In the genomic region with DNA sequence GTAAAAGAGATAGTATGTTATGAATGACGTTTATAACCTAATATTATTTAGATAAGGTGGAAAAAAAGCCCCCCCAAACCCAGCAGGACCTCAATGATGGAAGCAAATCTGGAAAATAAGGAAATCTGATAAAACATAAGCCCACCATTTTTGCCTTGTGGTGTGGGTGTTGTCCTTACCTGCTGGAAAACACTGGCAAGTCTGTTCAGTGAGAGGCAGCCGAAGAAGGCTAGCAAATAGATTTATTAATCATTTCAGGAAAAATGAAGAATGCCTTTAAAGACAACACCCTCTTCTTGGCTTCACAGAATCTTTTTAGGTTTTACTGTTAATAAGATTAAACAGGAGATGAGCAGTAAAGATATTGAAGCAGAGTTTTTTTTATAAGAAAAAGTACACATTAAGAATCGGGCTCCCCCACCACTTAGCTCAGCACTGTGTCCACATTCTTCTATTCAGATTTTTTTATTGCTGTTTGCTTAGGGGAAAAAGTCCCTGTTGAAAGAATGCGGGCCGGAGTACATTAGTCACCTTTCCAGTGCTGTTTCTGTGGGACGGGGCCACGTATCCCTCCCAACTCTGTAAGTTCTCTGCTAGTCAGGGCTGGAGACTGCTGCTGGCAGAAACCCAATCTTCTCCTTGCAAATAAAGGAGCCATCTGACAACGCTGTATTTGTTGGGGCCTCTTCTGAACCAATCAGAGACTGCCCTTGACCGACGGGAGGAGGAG, we compare ENCODE assay signal across 12 cellular contexts.
DNase-seq lines count a peak whose midpoint lies in the region; ATAC-seq and TF ChIP-seq lines count a peak whose summit lies in the region.
"Had no signal": no experiment of that assay in that cellular context is flagged by ENCODE, and none has a peak within 500 bp of the region (broad histone marks: within the 10 kb centered on the region; RNA-seq: fewer than 3 reads in every experiment).

No MANE protein-coding gene starts in this region.

- POLR2A ChIA-PET in WTC11 (lab: Charles Lee) = no interaction called here

- H3K9me3 Mint-ChIP-seq in WTC11 = no peaks in the 10 kb centered on the region
- H3K9me3 Mint-ChIP-seq: activated T-cell treated with anti-CD3 and anti-CD28 coated beads, Interleukin-2, amount 50 U/mL, for 24 hours had no signal

- H3K27me3 ChIP-seq in left ventricle myocardium inferior (ENCODE audit: low read depth) (peaks cover 42% of the 10 kb centered on the region), left lung (peaks cover 0 to 11% of the 10 kb centered on the region in 2 donors)
- H3K27me3 ChIP-seq: gastrocnemius medialis had no signal

- H3K4me1 ChIP-seq in left ventricle myocardium inferior (no peaks in the 10 kb centered on the region), left lung (peaks cover 0 to 3% of the 10 kb centered on the region in 2 donors)
- H3K4me1 ChIP-seq: gastrocnemius medialis had no signal

- peaks cover 4% of the 10 kb centered on the region for H3K27me3 Mint-ChIP-seq in WTC11 (ENCODE audit: low read depth)

- no peak overlapping the region for H3K4me3 ChIP-seq in left ventricle myocardium inferior
- no peak overlapping the region for H3K4me3 ChIP-seq in left lung
- H3K4me3 ChIP-seq: gastrocnemius medialis had no signal

- ATAC-seq in left cardiac atrium (peak; percentile 53 to 66), WTC11 (peak; percentile 77), left lung (peak; percentile 92), HG03095 (IDR thresholded peaks at IDR 0.05; ENCODE audit: unreplicated experiment) (no peak)
- ATAC-seq: gastrocnemius medialis had no signal

- H3K4me1 Mint-ChIP-seq in WTC11 = peaks cover 15% of the 10 kb centered on the region
- H3K4me1 Mint-ChIP-seq: B cell had no signal

- H3K9me3 ChIP-seq in left ventricle myocardium inferior (replicated peaks) = no peaks in the 10 kb centered on the region
- H3K9me3 ChIP-seq in left lung = no peaks in the 10 kb centered on the region
- H3K9me3 ChIP-seq: gastrocnemius medialis had no signal

- no peak overlapping the region for H3K27ac Mint-ChIP-seq in WTC11
- H3K27ac Mint-ChIP-seq: activated T-cell treated with anti-CD3 and anti-CD28 coated beads, Interleukin-2, amount 50 U/mL, for 24 hours; B cell had no signal

- H3K27ac ChIP-seq in left ventricle myocardium inferior (replicated peaks) = no peak overlapping the region
- no peak overlapping the region for H3K27ac ChIP-seq in left lung
- H3K27ac ChIP-seq: gastrocnemius medialis had no signal

- H3K36me3 Mint-ChIP-seq in WTC11 = no peaks in the 10 kb centered on the region

- H3K4me3 Mint-ChIP-seq in WTC11 = no peak overlapping the region
- H3K4me3 Mint-ChIP-seq: activated T-cell treated with anti-CD3 and anti-CD28 coated beads, Interleukin-2, amount 50 U/mL, for 24 hours; B cell had no signal

- DNase-seq in left cardiac atrium (peak; percentile 25), left ventricle myocardium inferior (no peak), WTC11 (ENCODE audit: low spot score) (no peak), left lung (peak in 1 of 2 donors; percentile 50), NCI-H345 treated with DMSO at 0.1 percent for 48 hours (lab: John Stamatoyannopoulos, UW; ENCODE audit: unreplicated experiment) (no peak), NCI-H1417 treated with DMSO at 0.1 percent for 48 hours (lab: John Stamatoyannopoulos, UW) (no peak)
- DNase-seq in activated naive CD4-positive, alpha-beta T cell (lab: John Stamatoyannopoulos, UW) = no peak
- DNase-seq: activated T-cell treated with anti-CD3 and anti-CD28 coated beads, Interleukin-2, amount 50 U/mL, for 24 hours; NCI-H187 treated with DMSO at 0.1 percent for 48 hours had no signal

- no peak for TF ChIP-seq CTCF in left ventricle myocardium inferior (IDR thresholded peaks at IDR 0.05; ENCODE audit: borderline replicate concordance)
- no peak for TF ChIP-seq CTCF in WTC11 (IDR thresholded peaks at IDR 0.05)
- TF ChIP-seq CTCF in left lung (IDR thresholded peaks at IDR 0.05) = no peak

- intact Hi-C loops in left cardiac atrium (cut with DNase I) (no loop called here), left ventricle myocardium inferior (cut with micrococcal nuclease) (no loop called here), left lung (cut with DNase I) (no loop called here)

- H3K36me3 ChIP-seq in left ventricle myocardium inferior = no peaks in the 10 kb centered on the region
- H3K36me3 ChIP-seq in left lung = no peaks in the 10 kb centered on the region
- H3K36me3 ChIP-seq: gastrocnemius medialis had no signal

- CTCF ChIA-PET in WTC11 (lab: Charles Lee) = no interaction called here

TF ChIP-seq in WTC11, 78 proteins besides CTCF, POLR2A, EP300 and RAD21:
- no peak for TF ChIP-seq ZNF671 (CRISPR knock-in tag; IDR thresholded peaks at IDR 0.05)
- TF ChIP-seq HMGA2 (CRISPR knock-in tag; IDR thresholded peaks at IDR 0.05) = no peak
- TF ChIP-seq, protein P1, sequence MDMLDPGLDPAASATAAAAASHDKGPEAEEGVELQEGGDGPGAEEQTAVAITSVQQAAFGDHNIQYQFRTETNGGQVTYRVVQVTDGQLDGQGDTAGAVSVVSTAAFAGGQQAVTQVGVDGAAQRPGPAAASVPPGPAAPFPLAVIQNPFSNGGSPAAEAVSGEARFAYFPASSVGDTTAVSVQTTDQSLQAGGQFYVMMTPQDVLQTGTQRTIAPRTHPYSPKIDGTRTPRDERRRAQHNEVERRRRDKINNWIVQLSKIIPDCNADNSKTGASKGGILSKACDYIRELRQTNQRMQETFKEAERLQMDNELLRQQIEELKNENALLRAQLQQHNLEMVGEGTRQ (CRISPR knock-in tag; IDR thresholded peaks at IDR 0.05) = no peak
- no peak for TF ChIP-seq GTF2I (CRISPR knock-in tag; conservative IDR thresholded peaks at IDR 0.05)
- no peak for TF ChIP-seq ZNF121 (CRISPR knock-in tag; IDR thresholded peaks at IDR 0.05)
- TF ChIP-seq, protein P2, sequence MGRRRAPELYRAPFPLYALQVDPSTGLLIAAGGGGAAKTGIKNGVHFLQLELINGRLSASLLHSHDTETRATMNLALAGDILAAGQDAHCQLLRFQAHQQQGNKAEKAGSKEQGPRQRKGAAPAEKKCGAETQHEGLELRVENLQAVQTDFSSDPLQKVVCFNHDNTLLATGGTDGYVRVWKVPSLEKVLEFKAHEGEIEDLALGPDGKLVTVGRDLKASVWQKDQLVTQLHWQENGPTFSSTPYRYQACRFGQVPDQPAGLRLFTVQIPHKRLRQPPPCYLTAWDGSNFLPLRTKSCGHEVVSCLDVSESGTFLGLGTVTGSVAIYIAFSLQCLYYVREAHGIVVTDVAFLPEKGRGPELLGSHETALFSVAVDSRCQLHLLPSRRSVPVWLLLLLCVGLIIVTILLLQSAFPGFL (CRISPR knock-in tag; IDR thresholded peaks at IDR 0.05; ENCODE audit: borderline replicate concordance) = no peak
- TF ChIP-seq NFE2L1 (CRISPR knock-in tag; IDR thresholded peaks at IDR 0.05) = no peak
- TF ChIP-seq ESRRA (CRISPR knock-in tag; IDR thresholded peaks at IDR 0.05; ENCODE audit: borderline replicate concordance) = no peak
- no peak for TF ChIP-seq FOXK1 (CRISPR knock-in tag; IDR thresholded peaks at IDR 0.05)
- TF ChIP-seq, protein P3, sequence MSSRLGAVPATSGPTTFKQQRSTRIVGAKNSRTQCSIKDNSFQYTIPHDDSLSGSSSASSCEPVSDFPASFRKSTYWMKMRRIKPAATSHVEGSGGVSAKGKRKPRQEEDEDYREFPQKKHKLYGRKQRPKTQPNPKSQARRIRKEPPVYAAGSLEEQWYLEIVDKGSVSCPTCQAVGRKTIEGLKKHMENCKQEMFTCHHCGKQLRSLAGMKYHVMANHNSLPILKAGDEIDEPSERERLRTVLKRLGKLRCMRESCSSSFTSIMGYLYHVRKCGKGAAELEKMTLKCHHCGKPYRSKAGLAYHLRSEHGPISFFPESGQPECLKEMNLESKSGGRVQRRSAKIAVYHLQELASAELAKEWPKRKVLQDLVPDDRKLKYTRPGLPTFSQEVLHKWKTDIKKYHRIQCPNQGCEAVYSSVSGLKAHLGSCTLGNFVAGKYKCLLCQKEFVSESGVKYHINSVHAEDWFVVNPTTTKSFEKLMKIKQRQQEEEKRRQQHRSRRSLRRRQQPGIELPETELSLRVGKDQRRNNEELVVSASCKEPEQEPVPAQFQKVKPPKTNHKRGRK (CRISPR knock-in tag; IDR thresholded peaks at IDR 0.05; ENCODE audit: borderline replicate concordance) = no peak
- TF ChIP-seq, protein P4, sequence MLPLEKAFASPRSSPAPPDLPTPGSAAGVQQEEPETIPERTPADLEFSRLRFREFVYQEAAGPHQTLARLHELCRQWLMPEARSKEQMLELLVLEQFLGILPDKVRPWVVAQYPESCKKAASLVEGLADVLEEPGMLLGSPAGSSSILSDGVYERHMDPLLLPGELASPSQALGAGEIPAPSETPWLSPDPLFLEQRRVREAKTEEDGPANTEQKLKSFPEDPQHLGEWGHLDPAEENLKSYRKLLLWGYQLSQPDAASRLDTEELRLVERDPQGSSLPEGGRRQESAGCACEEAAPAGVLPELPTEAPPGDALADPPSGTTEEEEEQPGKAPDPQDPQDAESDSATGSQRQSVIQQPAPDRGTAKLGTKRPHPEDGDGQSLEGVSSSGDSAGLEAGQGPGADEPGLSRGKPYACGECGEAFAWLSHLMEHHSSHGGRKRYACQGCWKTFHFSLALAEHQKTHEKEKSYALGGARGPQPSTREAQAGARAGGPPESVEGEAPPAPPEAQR (CRISPR knock-in tag; IDR thresholded peaks at IDR 0.05) = no peak
- TF ChIP-seq EMX1 (CRISPR knock-in tag; IDR thresholded peaks at IDR 0.05) = no peak
